1 cellular context compared by ENCODE assay signal in the genomic region with DNA sequence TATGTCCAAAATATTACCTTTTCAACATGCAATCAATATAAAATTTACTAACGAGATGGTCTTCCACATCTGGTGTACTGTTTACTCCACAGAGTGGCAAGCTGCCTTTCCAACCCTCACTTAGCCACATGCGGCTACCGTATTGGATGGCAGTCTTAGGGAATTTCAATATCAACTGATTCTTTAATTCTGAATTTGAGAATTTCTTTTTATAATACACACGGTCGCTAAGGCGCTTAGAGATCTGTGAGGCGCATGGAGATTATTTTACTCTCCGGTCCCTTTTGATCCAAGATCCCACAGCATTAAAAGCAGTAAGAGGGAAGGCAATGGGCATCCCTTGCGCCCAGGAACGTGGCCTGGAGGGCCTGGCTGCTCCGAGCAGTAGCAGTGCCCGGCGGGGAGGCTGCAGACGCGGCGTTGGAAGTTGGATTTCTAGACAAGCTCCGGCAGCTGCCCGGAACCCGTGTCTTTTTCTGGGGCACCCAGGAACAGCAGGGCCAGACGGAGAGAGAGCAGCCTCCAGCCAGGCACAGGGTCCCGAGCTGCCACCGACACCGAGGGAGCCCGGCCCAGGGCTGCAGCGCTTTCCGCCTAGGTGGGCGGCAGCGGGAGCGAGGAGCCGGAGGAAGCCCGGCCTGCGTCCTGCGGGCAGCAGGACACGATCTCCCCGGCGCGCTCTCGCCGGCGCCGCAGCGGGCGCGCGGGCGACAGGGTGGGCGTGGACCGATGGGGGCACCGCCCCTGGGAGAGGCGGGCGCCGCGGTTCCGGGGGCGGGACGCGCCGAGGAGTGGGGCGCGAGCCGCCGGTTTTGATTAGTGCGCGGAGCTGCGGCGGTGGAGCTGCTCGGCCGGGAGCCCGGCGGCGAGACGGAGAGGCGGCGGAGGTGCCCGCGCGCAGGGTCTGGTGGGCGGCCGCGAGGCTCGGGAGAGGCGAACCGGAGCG.
TF ChIP-seq lines count a peak whose summit lies in the region.

Gene UGCG (plus strand): TSS at position 819 of the 946 bp plus-strand sequence. CDS start 402 bp downstream, outside the sequence.

TF ChIP-seq in HepG2, 621 proteins besides CTCF, POLR2A, EP300 and RAD21 (continued from another document and continues in another):
- peak; percentile 75; the same call in 1 of the 2 replicates for TF ChIP-seq ZNF275 (CRISPR knock-in tag; IDR thresholded peaks at IDR 0.05; ENCODE audit: borderline replicate concordance)
- no peak for TF ChIP-seq XBP1 (CRISPR knock-in tag; IDR thresholded peaks at IDR 0.05)
- TF ChIP-seq IRX3 (CRISPR knock-in tag; IDR thresholded peaks at IDR 0.05; ENCODE audit: borderline replicate concordance, low read depth): no peak
- no peak for TF ChIP-seq ZBTB3 (CRISPR knock-in tag; IDR thresholded peaks at IDR 0.05; ENCODE audit: borderline replicate concordance, low read depth)
- TF ChIP-seq, protein P1, sequence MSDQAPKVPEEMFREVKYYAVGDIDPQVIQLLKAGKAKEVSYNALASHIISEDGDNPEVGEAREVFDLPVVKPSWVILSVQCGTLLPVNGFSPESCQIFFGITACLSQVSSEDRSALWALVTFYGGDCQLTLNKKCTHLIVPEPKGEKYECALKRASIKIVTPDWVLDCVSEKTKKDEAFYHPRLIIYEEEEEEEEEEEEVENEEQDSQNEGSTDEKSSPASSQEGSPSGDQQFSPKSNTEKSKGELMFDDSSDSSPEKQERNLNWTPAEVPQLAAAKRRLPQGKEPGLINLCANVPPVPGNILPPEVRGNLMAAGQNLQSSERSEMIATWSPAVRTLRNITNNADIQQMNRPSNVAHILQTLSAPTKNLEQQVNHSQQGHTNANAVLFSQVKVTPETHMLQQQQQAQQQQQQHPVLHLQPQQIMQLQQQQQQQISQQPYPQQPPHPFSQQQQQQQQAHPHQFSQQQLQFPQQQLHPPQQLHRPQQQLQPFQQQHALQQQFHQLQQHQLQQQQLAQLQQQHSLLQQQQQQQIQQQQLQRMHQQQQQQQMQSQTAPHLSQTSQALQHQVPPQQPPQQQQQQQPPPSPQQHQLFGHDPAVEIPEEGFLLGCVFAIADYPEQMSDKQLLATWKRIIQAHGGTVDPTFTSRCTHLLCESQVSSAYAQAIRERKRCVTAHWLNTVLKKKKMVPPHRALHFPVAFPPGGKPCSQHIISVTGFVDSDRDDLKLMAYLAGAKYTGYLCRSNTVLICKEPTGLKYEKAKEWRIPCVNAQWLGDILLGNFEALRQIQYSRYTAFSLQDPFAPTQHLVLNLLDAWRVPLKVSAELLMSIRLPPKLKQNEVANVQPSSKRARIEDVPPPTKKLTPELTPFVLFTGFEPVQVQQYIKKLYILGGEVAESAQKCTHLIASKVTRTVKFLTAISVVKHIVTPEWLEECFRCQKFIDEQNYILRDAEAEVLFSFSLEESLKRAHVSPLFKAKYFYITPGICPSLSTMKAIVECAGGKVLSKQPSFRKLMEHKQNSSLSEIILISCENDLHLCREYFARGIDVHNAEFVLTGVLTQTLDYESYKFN (CRISPR knock-in tag; conservative IDR thresholded peaks at IDR 0.05): no peak
- no peak for TF ChIP-seq ZNF264 (CRISPR knock-in tag; IDR thresholded peaks at IDR 0.05)
- TF ChIP-seq ZNF781 (CRISPR knock-in tag; IDR thresholded peaks at IDR 0.05; ENCODE audit: borderline replicate concordance, not compliant biosample characterization): peak; percentile 69
- TF ChIP-seq ASH2L (IDR thresholded peaks at IDR 0.05; ENCODE audit: insufficient read length, low read depth, low read length): peak; percentile 61
- TF ChIP-seq, protein P2, sequence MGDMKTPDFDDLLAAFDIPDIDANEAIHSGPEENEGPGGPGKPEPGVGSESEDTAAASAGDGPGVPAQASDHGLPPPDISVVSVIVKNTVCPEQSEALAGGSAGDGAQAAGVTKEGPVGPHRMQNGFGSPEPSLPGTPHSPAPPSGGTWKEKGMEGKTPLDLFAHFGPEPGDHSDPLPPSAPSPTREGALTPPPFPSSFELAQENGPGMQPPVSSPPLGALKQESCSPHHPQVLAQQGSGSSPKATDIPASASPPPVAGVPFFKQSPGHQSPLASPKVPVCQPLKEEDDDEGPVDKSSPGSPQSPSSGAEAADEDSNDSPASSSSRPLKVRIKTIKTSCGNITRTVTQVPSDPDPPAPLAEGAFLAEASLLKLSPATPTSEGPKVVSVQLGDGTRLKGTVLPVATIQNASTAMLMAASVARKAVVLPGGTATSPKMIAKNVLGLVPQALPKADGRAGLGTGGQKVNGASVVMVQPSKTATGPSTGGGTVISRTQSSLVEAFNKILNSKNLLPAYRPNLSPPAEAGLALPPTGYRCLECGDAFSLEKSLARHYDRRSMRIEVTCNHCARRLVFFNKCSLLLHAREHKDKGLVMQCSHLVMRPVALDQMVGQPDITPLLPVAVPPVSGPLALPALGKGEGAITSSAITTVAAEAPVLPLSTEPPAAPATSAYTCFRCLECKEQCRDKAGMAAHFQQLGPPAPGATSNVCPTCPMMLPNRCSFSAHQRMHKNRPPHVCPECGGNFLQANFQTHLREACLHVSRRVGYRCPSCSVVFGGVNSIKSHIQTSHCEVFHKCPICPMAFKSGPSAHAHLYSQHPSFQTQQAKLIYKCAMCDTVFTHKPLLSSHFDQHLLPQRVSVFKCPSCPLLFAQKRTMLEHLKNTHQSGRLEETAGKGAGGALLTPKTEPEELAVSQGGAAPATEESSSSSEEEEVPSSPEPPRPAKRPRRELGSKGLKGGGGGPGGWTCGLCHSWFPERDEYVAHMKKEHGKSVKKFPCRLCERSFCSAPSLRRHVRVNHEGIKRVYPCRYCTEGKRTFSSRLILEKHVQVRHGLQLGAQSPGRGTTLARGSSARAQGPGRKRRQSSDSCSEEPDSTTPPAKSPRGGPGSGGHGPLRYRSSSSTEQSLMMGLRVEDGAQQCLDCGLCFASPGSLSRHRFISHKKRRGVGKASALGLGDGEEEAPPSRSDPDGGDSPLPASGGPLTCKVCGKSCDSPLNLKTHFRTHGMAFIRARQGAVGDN (CRISPR knock-in tag; IDR thresholded peaks at IDR 0.05): peak; percentile 77
- TF ChIP-seq, protein P3, sequence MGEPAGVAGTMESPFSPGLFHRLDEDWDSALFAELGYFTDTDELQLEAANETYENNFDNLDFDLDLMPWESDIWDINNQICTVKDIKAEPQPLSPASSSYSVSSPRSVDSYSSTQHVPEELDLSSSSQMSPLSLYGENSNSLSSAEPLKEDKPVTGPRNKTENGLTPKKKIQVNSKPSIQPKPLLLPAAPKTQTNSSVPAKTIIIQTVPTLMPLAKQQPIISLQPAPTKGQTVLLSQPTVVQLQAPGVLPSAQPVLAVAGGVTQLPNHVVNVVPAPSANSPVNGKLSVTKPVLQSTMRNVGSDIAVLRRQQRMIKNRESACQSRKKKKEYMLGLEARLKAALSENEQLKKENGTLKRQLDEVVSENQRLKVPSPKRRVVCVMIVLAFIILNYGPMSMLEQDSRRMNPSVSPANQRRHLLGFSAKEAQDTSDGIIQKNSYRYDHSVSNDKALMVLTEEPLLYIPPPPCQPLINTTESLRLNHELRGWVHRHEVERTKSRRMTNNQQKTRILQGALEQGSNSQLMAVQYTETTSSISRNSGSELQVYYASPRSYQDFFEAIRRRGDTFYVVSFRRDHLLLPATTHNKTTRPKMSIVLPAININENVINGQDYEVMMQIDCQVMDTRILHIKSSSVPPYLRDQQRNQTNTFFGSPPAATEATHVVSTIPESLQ (CRISPR knock-in tag; conservative IDR thresholded peaks at IDR 0.05): no peak
- TF ChIP-seq ZNF510 (CRISPR knock-in tag; IDR thresholded peaks at IDR 0.05; ENCODE audit: low read depth): no peak
- TF ChIP-seq SIN3A (IDR thresholded peaks at IDR 0.05; ENCODE audit: borderline replicate concordance, low read depth, low read length): peak; percentile 83; the same call in 1 of the 2 replicates
- TF ChIP-seq ZNF556 (CRISPR knock-in tag; IDR thresholded peaks at IDR 0.05; ENCODE audit: borderline replicate concordance): no peak; the same call in 1 of the 2 replicates
- TF ChIP-seq, protein P4, sequence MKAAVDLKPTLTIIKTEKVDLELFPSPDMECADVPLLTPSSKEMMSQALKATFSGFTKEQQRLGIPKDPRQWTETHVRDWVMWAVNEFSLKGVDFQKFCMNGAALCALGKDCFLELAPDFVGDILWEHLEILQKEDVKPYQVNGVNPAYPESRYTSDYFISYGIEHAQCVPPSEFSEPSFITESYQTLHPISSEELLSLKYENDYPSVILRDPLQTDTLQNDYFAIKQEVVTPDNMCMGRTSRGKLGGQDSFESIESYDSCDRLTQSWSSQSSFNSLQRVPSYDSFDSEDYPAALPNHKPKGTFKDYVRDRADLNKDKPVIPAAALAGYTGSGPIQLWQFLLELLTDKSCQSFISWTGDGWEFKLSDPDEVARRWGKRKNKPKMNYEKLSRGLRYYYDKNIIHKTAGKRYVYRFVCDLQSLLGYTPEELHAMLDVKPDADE (CRISPR knock-in tag; IDR thresholded peaks at IDR 0.05): peak; percentile 90; the same call in 1 of the 2 replicates
- TF ChIP-seq ZNF776 (CRISPR knock-in tag; IDR thresholded peaks at IDR 0.05): peak; percentile 62; the same call in 1 of the 2 replicates
- no peak for TF ChIP-seq ZNF660 (CRISPR knock-in tag; IDR thresholded peaks at IDR 0.05; ENCODE audit: borderline replicate concordance, low read depth)
- peak; percentile 27; the same call in 1 of the 2 replicates for TF ChIP-seq RFXAP (CRISPR knock-in tag; IDR thresholded peaks at IDR 0.05; ENCODE audit: borderline replicate concordance)
- no peak for TF ChIP-seq SMAD3 (CRISPR knock-in tag; IDR thresholded peaks at IDR 0.05)
- no peak for TF ChIP-seq HNRNPUL1 (IDR thresholded peaks at IDR 0.05; ENCODE audit: low read depth, low read length)
- TF ChIP-seq ZNF121 (CRISPR knock-in tag; IDR thresholded peaks at IDR 0.05): no peak; the same call in 1 of the 2 replicates
- TF ChIP-seq ZNF713 (CRISPR knock-in tag; IDR thresholded peaks at IDR 0.05): no peak
- 0 out of 2 replicates have a peak, but pooled peaks have one; percentile 40 for TF ChIP-seq ZNF816 (CRISPR knock-in tag; IDR thresholded peaks at IDR 0.05; ENCODE audit: borderline replicate concordance)
- TF ChIP-seq ZNF296 (CRISPR knock-in tag; conservative IDR thresholded peaks at IDR 0.05): no peak
- TF ChIP-seq DNMT3B (CRISPR knock-in tag; conservative IDR thresholded peaks at IDR 0.05): no peak
- peak; percentile 65 for TF ChIP-seq YY1 (IDR thresholded peaks at IDR 0.05; ENCODE audit: insufficient read depth, insufficient replicate concordance, low read depth, low read length)
- 0 out of 2 replicates have a peak, but pooled peaks have one; percentile 64 for TF ChIP-seq ZNF598 (CRISPR knock-in tag; IDR thresholded peaks at IDR 0.05; ENCODE audit: borderline replicate concordance)
- TF ChIP-seq ZNF281 (CRISPR knock-in tag; IDR thresholded peaks at IDR 0.05; ENCODE audit: borderline replicate concordance): no peak
- TF ChIP-seq NR2C2 (CRISPR knock-in tag; IDR thresholded peaks at IDR 0.05; ENCODE audit: borderline replicate concordance): no peak
- no peak for TF ChIP-seq ZMAT3 (CRISPR knock-in tag; conservative IDR thresholded peaks at IDR 0.05)
- TF ChIP-seq RBFOX2 (IDR thresholded peaks at IDR 0.05; ENCODE audit: low read depth, low read length): peak; percentile 82
- no peak; the same call in 1 of the 2 replicates for TF ChIP-seq GABPA (IDR thresholded peaks at IDR 0.05; ENCODE audit: low read depth, low read length)
- no peak for TF ChIP-seq GABPA (CRISPR knock-in tag; IDR thresholded peaks at IDR 0.05; ENCODE audit: low read depth)
- TF ChIP-seq, protein P5, sequence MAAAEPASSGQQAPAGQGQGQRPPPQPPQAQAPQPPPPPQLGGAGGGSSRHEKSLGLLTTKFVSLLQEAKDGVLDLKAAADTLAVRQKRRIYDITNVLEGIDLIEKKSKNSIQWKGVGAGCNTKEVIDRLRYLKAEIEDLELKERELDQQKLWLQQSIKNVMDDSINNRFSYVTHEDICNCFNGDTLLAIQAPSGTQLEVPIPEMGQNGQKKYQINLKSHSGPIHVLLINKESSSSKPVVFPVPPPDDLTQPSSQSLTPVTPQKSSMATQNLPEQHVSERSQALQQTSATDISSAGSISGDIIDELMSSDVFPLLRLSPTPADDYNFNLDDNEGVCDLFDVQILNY (CRISPR knock-in tag; conservative IDR thresholded peaks at IDR 0.05): peak; percentile 46; the same call in 1 of the 2 replicates
